1 cellular context compared by ENCODE assay signal in genomic region chr16:82643936-82644630, GRCh38.
TF ChIP-seq lines count a peak whose summit lies in the region.

No MANE protein-coding gene starts in this region.

TF ChIP-seq in H1, 55 proteins besides CTCF, POLR2A, EP300 and RAD21:
- TF ChIP-seq POU5F1 (IDR thresholded peaks at IDR 0.05; ENCODE audit: low read depth, low read length) (peak; percentile 40; the same call in 1 of the 2 replicates), HDAC2 (IDR thresholded peaks at IDR 0.05; ENCODE audit: borderline replicate concordance in 1 of 2, low read depth in 2 of 2, low read length in 2 of 2) (0 out of 4 replicates have a peak, but pooled peaks of 1 of the 2 experiments have one; percentile 8), NANOG (IDR thresholded peaks at IDR 0.05; ENCODE audit: insufficient read depth, low read depth, low read length, poor library complexity, severe bottlenecking) (peak; percentile 93), ATF2 (IDR thresholded peaks at IDR 0.05; ENCODE audit: low read length) (no peak), SRF (IDR thresholded peaks at IDR 0.05; ENCODE audit: low read depth, low read length) (no peak), ASH2L (IDR thresholded peaks at IDR 0.05; ENCODE audit: low read length) (peak; percentile 24)
TF ChIP-seq in H1: peak in this region for 4.
